1 cellular context compared by ENCODE assay signal in genomic region chr7:157871681-157872080, GRCh38.
TF ChIP-seq lines count a peak whose summit lies in the region.

No MANE protein-coding gene starts in this region.

TF ChIP-seq in GM23338, 12 proteins besides CTCF, POLR2A, EP300 and RAD21 (continued from another document):
- TF ChIP-seq ZNF462 (CRISPR knock-in tag; IDR thresholded peaks at IDR 0.05), result no peak
- TF ChIP-seq REST (IDR thresholded peaks at IDR 0.05; ENCODE audit: unreplicated experiment), result no peak
- TF ChIP-seq POLR2AphosphoS5 (IDR thresholded peaks at IDR 0.05; ENCODE audit: low read depth), result no peak
- no peak for TF ChIP-seq JUNB (IDR thresholded peaks at IDR 0.05; ENCODE audit: unreplicated experiment)
- no peak for TF ChIP-seq NANOG (IDR thresholded peaks at IDR 0.05; ENCODE audit: borderline replicate concordance)
